ENCODE assay signal across 22 cellular contexts in genomic region chr4:77578145-77578544, GRCh38. TPM values are rescaled to one million over a fixed set of nuclear protein-coding genes. Genes with fewer than 3 reads are reported as not detected.
DNase-seq lines count a peak whose midpoint lies in the region; TF ChIP-seq lines count a peak whose summit lies in the region.
"Had no signal": no experiment of that assay in that cellular context is flagged by ENCODE, and none has a peak within 500 bp of the region (broad histone marks: within the 10 kb centered on the region; RNA-seq: fewer than 3 reads in every experiment).

No MANE protein-coding gene starts in this region.

- TF ChIP-seq CTCF in GM10266 (IDR thresholded peaks at IDR 0.05; ENCODE audit: control insufficient read depth, insufficient read depth, low read depth, missing control alignments) (peak; percentile 5), HFF-Myc (IDR thresholded peaks at IDR 0.05; ENCODE audit: low read depth, low read length, missing control alignments) (peak; percentile 32), brain microvascular endothelial cell (IDR thresholded peaks at IDR 0.05; ENCODE audit: low read depth, low read length, missing control alignments) (peak; percentile 45), osteoblast (IDR thresholded peaks at IDR 0.05; ENCODE audit: extremely low read depth, low read depth, low read length) (peak; percentile 29), prostate gland (IDR thresholded peaks at IDR 0.05) (no peak)

- intact Hi-C loops in prostate gland (cut with DNase I), result no loop called here

- H3K27ac ChIP-seq in brain microvascular endothelial cell (no peak overlapping the region), osteoblast (ENCODE audit: low read depth, low read length) (no peak overlapping the region), prostate gland (no peak overlapping the region)
- H3K27ac ChIP-seq: esophagus squamous epithelium, heart right ventricle, psoas muscle, thyroid gland had no signal

- no peak overlapping the region for H2AFZ ChIP-seq in osteoblast (ENCODE audit: low read length)

- H3K27me3 ChIP-seq in brain microvascular endothelial cell (replicated peaks) (no peaks in the 10 kb centered on the region), osteoblast (ENCODE audit: insufficient read depth, low read length) (no peaks in the 10 kb centered on the region), prostate gland (replicated peaks; ENCODE audit: insufficient read depth) (no peaks in the 10 kb centered on the region)
- H3K27me3 ChIP-seq: esophagus squamous epithelium, heart right ventricle, thyroid gland had no signal

- in situ Hi-C loops in brain microvascular endothelial cell (cut with HindIII; ENCODE audit: low pct_ligation_motif_present, low sequenced_read_pairs), result no loop called here

- no peak for DNase-seq in GM10266 (ENCODE audit: extremely low spot score)
- DNase-seq in HFF-Myc (ENCODE audit: extremely low read depth, low read depth), result no peak
- DNase-seq in brain microvascular endothelial cell, result no peak
- no peak for DNase-seq in osteoblast (ENCODE audit: insufficient read length, low spot score, missing footprints)
- DNase-seq in epidermal melanocyte (ENCODE audit: insufficient read length, low spot score), result no peak
- no peak for DNase-seq in GF-D8 (lab: John Stamatoyannopoulos, UW)
- no peak for DNase-seq in prostate gland (ENCODE audit: low spot score)
- DNase-seq: activated CD4-positive, alpha-beta memory T cell treated with anti-CD3 and anti-CD28 coated beads, Interleukin-2, amount 10 ng/mL, durations not matched to agents 7 days and 5 days; activated naive CD8-positive, alpha-beta T cell treated with anti-CD3 and anti-CD28 coated beads for 36 hours; DMS79; esophagus squamous epithelium; heart right ventricle; naive B cell; NCI-H1092; NCI-H774; psoas muscle; SHP77; stimulated activated CD4-positive, alpha-beta T cell treated with anti-CD3 and anti-CD28 coated beads, Interleukin-12 subunit alpha, Interleukin-12 subunit beta, amount 100 ng/mL, for 4 hours; T-helper 2 cell; thyroid gland had no signal

- peaks cover 42% of the 10 kb centered on the region for H3K4me1 ChIP-seq in osteoblast (ENCODE audit: insufficient read depth, low read length)
- no peaks in the 10 kb centered on the region for H3K4me1 ChIP-seq in prostate gland (replicated peaks)
- H3K4me1 ChIP-seq: psoas muscle had no signal

- H3K9me3 ChIP-seq in osteoblast (ENCODE audit: low read depth, low read length) (no peaks in the 10 kb centered on the region), prostate gland (no peaks in the 10 kb centered on the region)
- H3K9me3 ChIP-seq: esophagus squamous epithelium, psoas muscle, thyroid gland had no signal

- H3K4me2 ChIP-seq in osteoblast (ENCODE audit: insufficient read depth, low read length), result no peak overlapping the region

- H3K79me2 ChIP-seq in osteoblast (ENCODE audit: insufficient read depth, low read length), result no peaks in the 10 kb centered on the region

- H3K4me3 ChIP-seq in HFF-Myc (replicated peaks; ENCODE audit: low read depth, low read length) (no peak overlapping the region), brain microvascular endothelial cell (ENCODE audit: low read depth, low read length) (no peak overlapping the region), osteoblast (ENCODE audit: insufficient read depth, low read length) (no peak overlapping the region), prostate gland (no peak overlapping the region)
- H3K4me3 ChIP-seq: esophagus squamous epithelium, heart right ventricle, psoas muscle, thyroid gland had no signal

- no peak for TF ChIP-seq POLR2A in prostate gland (IDR thresholded peaks at IDR 0.05)

- H3K36me3 ChIP-seq in brain microvascular endothelial cell (replicated peaks), result no peaks in the 10 kb centered on the region
- no peaks in the 10 kb centered on the region for H3K36me3 ChIP-seq in osteoblast (ENCODE audit: insufficient read depth, low read length)
- H3K36me3 ChIP-seq in prostate gland, result no peaks in the 10 kb centered on the region
- H3K36me3 ChIP-seq: esophagus squamous epithelium, heart right ventricle, thyroid gland had no signal

- no peaks in the 10 kb centered on the region for H4K20me1 ChIP-seq in osteoblast (ENCODE audit: insufficient read depth, low read length)

- 34% methylated on average over 2 of the region's 2 CpGs for WGBS in prostate gland

RNA-seq across cellular contexts. Expression of gene CXCL13, which starts 27.5 kb away (rescaled TPM):
- not detected in 2 replicates for total RNA-seq in osteoblast
- 1 to 10 TPM; 1.4 to 3.1 TPM for total RNA-seq in prostate gland
- total RNA-seq: activated CD4-positive, alpha-beta memory T cell treated with anti-CD3 and anti-CD28 coated beads, Interleukin-2, amount 10 ng/mL, durations not matched to agents 7 days and 5 days; activated naive CD8-positive, alpha-beta T cell treated with anti-CD3 and anti-CD28 coated beads for 36 hours; bronchial epithelial cell; heart right ventricle; lung microvascular endothelial cell had no signal

Comparison
In these comparisons a context has a peak if more than half of its experiments do, and no peak if none do; other contexts are left out.
1. CTCF ChIP-seq: peak in GM10266 (single experiment), HFF-Myc (single experiment), brain microvascular endothelial cell (single experiment) and osteoblast (single experiment); none in prostate gland (0 of 4).